Comparison of ENCODE assay signal across 13 cellular contexts in the genomic region with DNA sequence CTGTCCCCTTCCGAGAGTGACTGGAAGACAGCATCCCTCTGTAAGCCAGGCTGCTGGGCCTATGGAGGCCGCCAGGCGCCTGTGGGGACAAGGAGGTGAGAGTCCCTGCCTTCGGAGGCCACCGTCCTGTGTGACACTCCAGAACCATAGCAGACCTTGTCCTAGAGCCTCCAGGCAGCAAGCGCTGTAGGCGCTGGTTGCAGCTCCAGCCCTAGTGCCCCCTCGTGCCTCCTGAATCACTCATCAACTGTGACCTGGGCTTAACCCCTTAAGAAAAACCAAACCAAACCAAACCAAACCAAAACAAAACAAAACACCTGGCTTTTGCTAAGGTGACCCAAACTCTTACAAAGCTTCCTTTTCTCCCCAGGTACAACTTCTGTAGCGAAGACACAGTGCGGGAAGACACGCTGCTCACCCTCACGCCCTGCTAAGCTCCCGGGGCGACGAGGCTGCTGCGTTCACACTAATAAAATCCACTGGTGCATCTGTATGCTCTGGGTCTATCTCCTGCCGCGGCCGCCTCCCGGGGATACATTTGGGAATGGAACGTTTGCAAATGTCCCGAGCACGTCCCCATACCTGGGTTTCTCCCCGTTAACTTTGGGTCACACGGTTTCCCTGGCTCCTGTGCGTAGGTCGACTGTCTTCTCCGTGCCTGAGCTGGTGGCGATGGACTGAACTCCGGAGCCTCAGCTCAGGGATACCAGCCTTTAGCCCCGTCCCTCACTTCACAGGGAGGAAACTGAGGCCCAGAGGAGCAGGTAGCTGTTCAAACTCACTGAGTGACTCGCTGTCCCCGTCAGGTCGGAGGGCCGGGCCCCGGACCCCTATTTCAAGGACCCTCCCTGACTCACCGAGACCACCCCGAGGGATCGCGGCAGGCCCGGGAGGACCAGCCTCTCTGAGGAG. TPM values are rescaled to one million over a fixed set of nuclear protein-coding genes. Genes with fewer than 3 reads are reported as not detected.
DNase-seq lines count a peak whose midpoint lies in the region; ATAC-seq and TF ChIP-seq lines count a peak whose summit lies in the region.
"Had no signal": no experiment of that assay in that cellular context is flagged by ENCODE, and none has a peak within 500 bp of the region (broad histone marks: within the 10 kb centered on the region; RNA-seq: fewer than 3 reads in every experiment).

No MANE protein-coding gene starts in this region.

- H3K4me1 Mint-ChIP-seq in MCF 10A (ENCODE audit: insufficient read depth, unreplicated experiment): no peaks in the 10 kb centered on the region
- H3K4me1 Mint-ChIP-seq in activated CD8-positive, alpha-beta T cell treated with anti-CD3 and anti-CD28 coated beads for 36 hours (ENCODE audit: low read depth): no peaks in the 10 kb centered on the region

- peak overlapping the region; percentile 62 for H3K4me2 ChIP-seq in mammary epithelial cell (ENCODE audit: insufficient read depth, low read depth, low read length)

- no peaks in the 10 kb centered on the region for H3K36me3 Mint-ChIP-seq in MCF 10A (ENCODE audit: insufficient read depth, unreplicated experiment)
- no peaks in the 10 kb centered on the region for H3K36me3 Mint-ChIP-seq in activated CD8-positive, alpha-beta T cell treated with anti-CD3 and anti-CD28 coated beads for 36 hours (ENCODE audit: low read depth)

- DNase-seq in mammary epithelial cell (no peak), MCF 10A (ENCODE audit: unreplicated experiment) (no peak), fibroblast of villous mesenchyme (ENCODE audit: low read depth) (no peak), germinal center (ENCODE audit: low spot score) (no peak), NCI-H1417 (lab: John Stamatoyannopoulos, UW) (no peak)
- no peak for DNase-seq in activated CD8-positive, alpha-beta T cell treated with anti-CD3 and anti-CD28 coated beads for 36 hours
- DNase-seq: DMS79, hippocampal formation, tibial artery had no signal

- no peak overlapping the region for H3K9ac ChIP-seq in mammary epithelial cell (ENCODE audit: insufficient read depth, low read length)
- peak overlapping the region; percentile 70 to 84 for H3K9ac ChIP-seq in mucosa of rectum (ENCODE audit: low read depth in 1 of 2, low read length in 2 of 2)

- H3K27ac Mint-ChIP-seq in MCF 10A (ENCODE audit: low read depth, unreplicated experiment): no peak overlapping the region
- H3K27ac Mint-ChIP-seq in activated CD8-positive, alpha-beta T cell treated with anti-CD3 and anti-CD28 coated beads for 36 hours: no peak overlapping the region
- H3K27ac Mint-ChIP-seq: dendritic cell treated with granulocyte-macrophage colony-stimulating factor and Interleukin-4, amounts not matched to agents 40 ng/mL and 50 ng/mL, for 4 days had no signal

- H2AFZ ChIP-seq in mammary epithelial cell (ENCODE audit: low read depth, low read length): peak overlapping the region; percentile 53

- dilution Hi-C loops in mammary epithelial cell (cut with HindIII; ENCODE audit: low sequenced_read_pairs): loop anchor here (10.0 kb wide), 1 partner anchor 166 kb away; no protein-coding TSS in a partner anchor

- H3K9me3 Mint-ChIP-seq in MCF 10A (ENCODE audit: unreplicated experiment): no peaks in the 10 kb centered on the region
- no peaks in the 10 kb centered on the region for H3K9me3 Mint-ChIP-seq in activated CD8-positive, alpha-beta T cell treated with anti-CD3 and anti-CD28 coated beads for 36 hours
- H3K9me3 Mint-ChIP-seq: dendritic cell treated with granulocyte-macrophage colony-stimulating factor and Interleukin-4, amounts not matched to agents 40 ng/mL and 50 ng/mL, for 4 days had no signal

- BruUV-seq in mammary epithelial cell (replicated peaks; lab: Mats Ljungman, UMichigan) (no TSS peak), MCF 10A (replicated peaks; lab: Mats Ljungman, UMichigan) (no TSS peak)

- CTCF ChIA-PET in mammary epithelial cell (lab: Charles Lee; ENCODE audit: low non-redundant PET): no interaction called here
- CTCF ChIA-PET in MCF 10A (lab: Yijun Ruan, JAX): no interaction called here
- CTCF ChIA-PET in activated CD8-positive, alpha-beta T cell treated with anti-CD3 and anti-CD28 coated beads for 36 hours (lab: Charles Lee): no interaction called here

- H3K27ac ChIP-seq in mammary epithelial cell (ENCODE audit: insufficient read depth, low read depth, low read length) (no peak overlapping the region), mucosa of rectum (ENCODE audit: low read depth in 2 of 2, low read length in 2 of 2) (peak overlapping the region; percentile 38 to 58)
- H3K27ac ChIP-seq: tibial artery, VCaP had no signal

- POLR2A ChIA-PET in MCF 10A (lab: Yijun Ruan, JAX): no interaction called here
- POLR2A ChIA-PET in activated CD8-positive, alpha-beta T cell treated with anti-CD3 and anti-CD28 coated beads for 36 hours (lab: Charles Lee): no interaction called here

- H3K79me2 ChIP-seq in mammary epithelial cell (ENCODE audit: insufficient read depth, low read length): no peaks in the 10 kb centered on the region

- H3K9me3 ChIP-seq in mammary epithelial cell (replicated peaks; ENCODE audit: insufficient read depth, low read length): no peaks in the 10 kb centered on the region
- no peaks in the 10 kb centered on the region for H3K9me3 ChIP-seq in mucosa of rectum (ENCODE audit: control insufficient read depth in 2 of 2, low read length in 2 of 2)

- H3K4me3 ChIP-seq in mammary epithelial cell (replicated peaks in 1 of 3; ENCODE audit: insufficient read depth in 1 of 3, low read depth in 2 of 3, low read length in 3 of 3) (no peak overlapping the region), fibroblast of villous mesenchyme (ENCODE audit: low read depth, low read length) (peak overlapping the region; percentile 15), mucosa of rectum (ENCODE audit: low read length in 2 of 2) (peak overlapping the region; percentile 78 to 81)
- H3K4me3 ChIP-seq: tibial artery had no signal

- no peaks in the 10 kb centered on the region for H3K27me3 Mint-ChIP-seq in MCF 10A (ENCODE audit: insufficient read depth, unreplicated experiment)
- H3K27me3 Mint-ChIP-seq in activated CD8-positive, alpha-beta T cell treated with anti-CD3 and anti-CD28 coated beads for 36 hours: peaks cover 11% of the 10 kb centered on the region

- WGBS in mammary epithelial cell (ENCODE audit: low coverage, missing lambda C conversion rate): 70% methylated on average over 20 of the region's 41 CpGs

- TF ChIP-seq CTCF in mammary epithelial cell (conservative IDR thresholded peaks at IDR 0.05 in 1 of 2, IDR thresholded peaks at IDR 0.05 in 1 of 2; ENCODE audit: extremely low read depth in 1 of 2, insufficient read depth in 1 of 2, low read depth in 1 of 2, low read length in 2 of 2) (no peak), MCF 10A (IDR thresholded peaks at IDR 0.05; ENCODE audit: unreplicated experiment) (no peak), fibroblast of villous mesenchyme (IDR thresholded peaks at IDR 0.05; ENCODE audit: insufficient read depth, low read depth, low read length) (no peak)
- TF ChIP-seq CTCF in activated CD8-positive, alpha-beta T cell treated with anti-CD3 and anti-CD28 coated beads for 36 hours (IDR thresholded peaks at IDR 0.05): no peak

- H3K4me3 Mint-ChIP-seq in MCF 10A (ENCODE audit: unreplicated experiment): no peak overlapping the region
- H3K4me3 Mint-ChIP-seq in activated CD8-positive, alpha-beta T cell treated with anti-CD3 and anti-CD28 coated beads for 36 hours: no peak overlapping the region
- H3K4me3 Mint-ChIP-seq: dendritic cell treated with granulocyte-macrophage colony-stimulating factor and Interleukin-4, amounts not matched to agents 40 ng/mL and 50 ng/mL, for 4 days had no signal

- no peaks in the 10 kb centered on the region for H4K20me1 ChIP-seq in mammary epithelial cell (ENCODE audit: insufficient read depth, low read length)

- intact Hi-C loops in mammary epithelial cell (cut with micrococcal nuclease) (no loop called here), MCF 10A (cut with micrococcal nuclease) (no loop called here)
- intact Hi-C loops in activated CD8-positive, alpha-beta T cell treated with anti-CD3 and anti-CD28 coated beads for 36 hours (cut with micrococcal nuclease): no loop called here

- in situ Hi-C loops in mammary epithelial cell (cut with MboI; ENCODE audit: low sequenced_read_pairs in 2 of 2): no loop called here

- no peaks in the 10 kb centered on the region for H3K27me3 ChIP-seq in mammary epithelial cell (ENCODE audit: insufficient read depth, low read length)
- no peaks in the 10 kb centered on the region for H3K27me3 ChIP-seq in mucosa of rectum (ENCODE audit: control insufficient read depth in 2 of 2, insufficient read depth in 2 of 2, low read length in 2 of 2)

- H3K36me3 ChIP-seq in mammary epithelial cell (ENCODE audit: insufficient read depth, low read length): no peaks in the 10 kb centered on the region
- no peaks in the 10 kb centered on the region for H3K36me3 ChIP-seq in mucosa of rectum (ENCODE audit: control insufficient read depth in 2 of 2, insufficient read depth in 2 of 2, low read length in 2 of 2)
- H3K36me3 ChIP-seq: tibial artery had no signal

- H3K4me1 ChIP-seq in mammary epithelial cell (ENCODE audit: insufficient read depth, low read length) (no peaks in the 10 kb centered on the region), mucosa of rectum (ENCODE audit: control insufficient read depth in 2 of 2, insufficient read depth in 2 of 2, low read length in 2 of 2) (peaks cover 0 to 4% of the 10 kb centered on the region in 2 donors)
- H3K4me1 ChIP-seq: tibial artery had no signal

- ATAC-seq in HG02981 (IDR thresholded peaks at IDR 0.05; ENCODE audit: unreplicated experiment): no peak
- ATAC-seq in activated CD8-positive, alpha-beta T cell treated with anti-CD3 and anti-CD28 coated beads for 36 hours: no peak

RNA-seq across cellular contexts. Expression of gene PNLIPRP2, which starts 11.8 kb away (rescaled TPM):
- total RNA-seq in mammary epithelial cell (not detected), MCF 10A (2022) (not detected in 2 replicates), fibroblast of villous mesenchyme (not detected in 2 replicates)
- polyA plus RNA-seq in mammary epithelial cell: not detected
- polyA minus RNA-seq in mammary epithelial cell: not detected
- total RNA-seq in activated CD8-positive, alpha-beta T cell treated with anti-CD3 and anti-CD28 coated beads for 36 hours: not detected

RNA-seq across cellular contexts. Expression of gene PNLIPRP1, which starts 18.2 kb away (rescaled TPM):
- total RNA-seq in mammary epithelial cell: not detected
- polyA plus RNA-seq in mammary epithelial cell: not detected
- not detected for polyA minus RNA-seq in mammary epithelial cell
- not detected in 2 replicates for total RNA-seq in MCF 10A (2022)
- total RNA-seq in fibroblast of villous mesenchyme: not detected in 2 replicates
- total RNA-seq in activated CD8-positive, alpha-beta T cell treated with anti-CD3 and anti-CD28 coated beads for 36 hours: not detected

Comparison
In these comparisons a context has a peak if more than half of its experiments do, and no peak if none do; other contexts are left out.
1. H3K4me3 ChIP-seq: peak in fibroblast of villous mesenchyme (single experiment) and mucosa of rectum (2 of 2); none in mammary epithelial cell (0 of 3).